In genomic region chr11:118917488-118918127, GRCh38 we compare ENCODE assay signal across 8 cellular contexts. TPM values are rescaled to one million over a fixed set of nuclear protein-coding genes. Genes with fewer than 3 reads are reported as not detected.
DNase-seq lines count a peak whose midpoint lies in the region; ATAC-seq and TF ChIP-seq lines count a peak whose summit lies in the region.

No MANE protein-coding gene starts in this region.

- DNase-seq in AG08396 (ENCODE audit: low spot score) (peak; percentile 66), HPDE6-E6E7 (ENCODE audit: extremely low spot score) (peak; percentile 47), esophagus muscularis mucosa (ENCODE audit: extremely low spot score) (no peak), nephron progenitor cell (no peak), NCI-H1048 (lab: John Stamatoyannopoulos, UW) (no peak)
- DNase-seq in activated CD8-positive, alpha-beta T cell treated with anti-CD3 and anti-CD28 coated beads for 36 hours: peak; percentile 83

- H3K4me3 ChIP-seq in esophagus muscularis mucosa: peak overlapping the region; percentile 93 to 97 (median 94)

- no peak for TF ChIP-seq CTCF in activated CD8-positive, alpha-beta T cell treated with anti-CD3 and anti-CD28 coated beads for 36 hours (IDR thresholded peaks at IDR 0.05)
- TF ChIP-seq CTCF in esophagus muscularis mucosa (IDR thresholded peaks at IDR 0.05) (no peak), nephron progenitor cell (IDR thresholded peaks at IDR 0.05) (no peak)

- WGBS in esophagus muscularis mucosa: 2% methylated on average over 10 of the region's 13 CpGs

- no peaks in the 10 kb centered on the region for H3K36me3 ChIP-seq in esophagus muscularis mucosa

- H3K36me3 Mint-ChIP-seq in activated CD8-positive, alpha-beta T cell treated with anti-CD3 and anti-CD28 coated beads for 36 hours (ENCODE audit: low read depth): peaks cover 10% of the 10 kb centered on the region
- no peaks in the 10 kb centered on the region for H3K36me3 Mint-ChIP-seq in nephron progenitor cell (ENCODE audit: low read depth)

- no peaks in the 10 kb centered on the region for H3K9me3 Mint-ChIP-seq in activated CD8-positive, alpha-beta T cell treated with anti-CD3 and anti-CD28 coated beads for 36 hours
- H3K9me3 Mint-ChIP-seq in nephron progenitor cell: no peaks in the 10 kb centered on the region

- H3K27ac Mint-ChIP-seq in activated CD8-positive, alpha-beta T cell treated with anti-CD3 and anti-CD28 coated beads for 36 hours: peak overlapping the region; percentile 99
- H3K27ac Mint-ChIP-seq in nephron progenitor cell: peak overlapping the region; percentile 99

- peak overlapping the region; percentile 93 for H3K4me3 Mint-ChIP-seq in activated CD8-positive, alpha-beta T cell treated with anti-CD3 and anti-CD28 coated beads for 36 hours
- peak overlapping the region; percentile 74 for H3K4me3 Mint-ChIP-seq in nephron progenitor cell

- H3K27me3 Mint-ChIP-seq in activated CD8-positive, alpha-beta T cell treated with anti-CD3 and anti-CD28 coated beads for 36 hours: no peaks in the 10 kb centered on the region
- no peaks in the 10 kb centered on the region for H3K27me3 Mint-ChIP-seq in nephron progenitor cell (ENCODE audit: low read depth, poor library complexity)

- peak overlapping the region; percentile 90 to 98 (median 96) for H3K27ac ChIP-seq in esophagus muscularis mucosa (replicated peaks in 1 of 4)

- H3K9me3 ChIP-seq in esophagus muscularis mucosa: no peaks in the 10 kb centered on the region

- CTCF ChIA-PET in activated CD8-positive, alpha-beta T cell treated with anti-CD3 and anti-CD28 coated beads for 36 hours (lab: Charles Lee): interaction anchor here (1.1 kb wide), 1 partner anchor 11 kb away, joined by 3 read pairs; no protein-coding TSS in a partner anchor

- peaks cover 79% of the 10 kb centered on the region for H3K4me1 Mint-ChIP-seq in activated CD8-positive, alpha-beta T cell treated with anti-CD3 and anti-CD28 coated beads for 36 hours (ENCODE audit: low read depth)
- H3K4me1 Mint-ChIP-seq in nephron progenitor cell: peaks cover 87% of the 10 kb centered on the region

- TF ChIP-seq EP300 in esophagus muscularis mucosa (IDR thresholded peaks at IDR 0.05): no peak

- peak; percentile 35 for ATAC-seq in activated CD8-positive, alpha-beta T cell treated with anti-CD3 and anti-CD28 coated beads for 36 hours
- ATAC-seq in HG02884 (IDR thresholded peaks at IDR 0.05; ENCODE audit: unreplicated experiment) (no peak), HG02885 (IDR thresholded peaks at IDR 0.05; ENCODE audit: poor library complexity, unreplicated experiment) (no peak)

- TF ChIP-seq POLR2A in esophagus muscularis mucosa (IDR thresholded peaks at IDR 0.05; ENCODE audit: low read depth): no peak

- H3K4me1 ChIP-seq in esophagus muscularis mucosa: peaks cover 98 to 100% (median 100%) of the 10 kb centered on the region in 4 donors

- intact Hi-C loops in activated CD8-positive, alpha-beta T cell treated with anti-CD3 and anti-CD28 coated beads for 36 hours (cut with micrococcal nuclease): no loop called here
- intact Hi-C loops in esophagus muscularis mucosa (cut with DNase I): no loop called here

- POLR2A ChIA-PET in activated CD8-positive, alpha-beta T cell treated with anti-CD3 and anti-CD28 coated beads for 36 hours (lab: Charles Lee): interaction anchor here (0.9 to 3.8 kb wide), 3 partner anchors 22 to 100 kb away, joined by 3 to 12 read pairs (median 4); partner anchors contain the start of genes RPS25 and TRAPPC4

- no peaks in the 10 kb centered on the region for H3K27me3 ChIP-seq in esophagus muscularis mucosa

RNA-seq across cellular contexts. Expression of gene BCL9L, which starts 8.1 kb away (rescaled TPM):
- 10 to 100 TPM; 35.9 to 38.8 TPM for total RNA-seq in activated CD8-positive, alpha-beta T cell treated with anti-CD3 and anti-CD28 coated beads for 36 hours
- 10 to 100 TPM; 19.1 to 66.2 (median 42.7) TPM for total RNA-seq in esophagus muscularis mucosa

RNA-seq across cellular contexts. Expression of gene CXCR5, which starts 33.9 kb away (rescaled TPM):
- total RNA-seq in activated CD8-positive, alpha-beta T cell treated with anti-CD3 and anti-CD28 coated beads for 36 hours: under 1 TPM; 0.60 to 0.92 TPM
- under 1 TPM in 1 of 4 donors, not detected in 3; 0.17 TPM for total RNA-seq in esophagus muscularis mucosa

RNA-seq across cellular contexts. Expression of gene UPK2, which starts 38.5 kb away (rescaled TPM):
- 1 to 10 TPM; 1.5 to 2.2 TPM for total RNA-seq in activated CD8-positive, alpha-beta T cell treated with anti-CD3 and anti-CD28 coated beads for 36 hours
- total RNA-seq in esophagus muscularis mucosa: not detected

RNA-seq across cellular contexts. Expression of gene FOXR1, which starts 54.0 kb away (rescaled TPM):
- total RNA-seq in activated CD8-positive, alpha-beta T cell treated with anti-CD3 and anti-CD28 coated beads for 36 hours: not detected
- total RNA-seq in esophagus muscularis mucosa: not detected

Comparison
In these comparisons a context has a peak if more than half of its experiments do, and no peak if none do; other contexts are left out.
1. DNase-seq: peak in AG08396 (single experiment), HPDE6-E6E7 (single experiment) and activated CD8-positive, alpha-beta T cell treated with anti-CD3 and anti-CD28 coated beads for 36 hours (single experiment); none in esophagus muscularis mucosa (single experiment), nephron progenitor cell (single experiment) and NCI-H1048 (single experiment).